Comparison of ENCODE assay signal across 12 cellular contexts in genomic region chr4:69240787-69241186, GRCh38. TPM values are rescaled to one million over a fixed set of nuclear protein-coding genes. Genes with fewer than 3 reads are reported as not detected.
"Had no signal": no experiment of that assay in that cellular context is flagged by ENCODE, and none has a peak within 500 bp of the region (broad histone marks: within the 10 kb centered on the region; RNA-seq: fewer than 3 reads in every experiment).

No MANE protein-coding gene starts in this region.

RNA-seq across cellular contexts. Expression of gene UGT2B11, which starts 26.2 kb away (rescaled TPM):
- total RNA-seq: activated CD4-positive, alpha-beta memory T cell treated with anti-CD3 and anti-CD28 coated beads, Interleukin-2, amount 10 ng/mL, durations not matched to agents 7 days and 5 days; activated CD4-positive, alpha-beta T cell treated with anti-CD3 and anti-CD28 coated beads for 36 hours; activated CD4-positive, alpha-beta T cell treated with anti-CD3 and anti-CD28 coated beads, Interleukin-2, amount 10 ng/mL, durations not matched to agents 7 days and 5 days; activated CD8-positive, alpha-beta memory T cell treated with anti-CD3 and anti-CD28 coated beads, Interleukin-2, amount 10 ng/mL, durations not matched to agents 7 days and 5 days; activated CD8-positive, alpha-beta T cell treated with anti-CD3 and anti-CD28 coated beads, Interleukin-2, amount 10 ng/mL, durations not matched to agents 7 days and 5 days; activated naive CD8-positive, alpha-beta T cell treated with anti-CD3 and anti-CD28 coated beads, Interleukin-2, amount 10 ng/mL, durations not matched to agents 7 days and 5 days; activated T-helper 2 cell treated with anti-CD3 and anti-CD28 coated beads, Interferon-gamma antibody, Interleukin-2, Interleukin-4, amounts not matched to agents 10 μg/mL and 5 μg/mL and 100 μg/mL, durations not matched to agents 14 hours and 24 hours and 36 hours; ascending aorta; bronchial epithelial cell; cardiac muscle cell; WTC11 had no signal
- polyA plus RNA-seq: adipose tissue, cardiac muscle cell had no signal

RNA-seq across cellular contexts. Expression of gene UGT2B28, which starts 39.5 kb away (rescaled TPM):
- total RNA-seq: activated CD4-positive, alpha-beta memory T cell treated with anti-CD3 and anti-CD28 coated beads, Interleukin-2, amount 10 ng/mL, durations not matched to agents 7 days and 5 days; activated CD4-positive, alpha-beta T cell treated with anti-CD3 and anti-CD28 coated beads for 36 hours; activated CD4-positive, alpha-beta T cell treated with anti-CD3 and anti-CD28 coated beads, Interleukin-2, amount 10 ng/mL, durations not matched to agents 7 days and 5 days; activated CD8-positive, alpha-beta memory T cell treated with anti-CD3 and anti-CD28 coated beads, Interleukin-2, amount 10 ng/mL, durations not matched to agents 7 days and 5 days; activated CD8-positive, alpha-beta T cell treated with anti-CD3 and anti-CD28 coated beads, Interleukin-2, amount 10 ng/mL, durations not matched to agents 7 days and 5 days; activated naive CD8-positive, alpha-beta T cell treated with anti-CD3 and anti-CD28 coated beads, Interleukin-2, amount 10 ng/mL, durations not matched to agents 7 days and 5 days; activated T-helper 2 cell treated with anti-CD3 and anti-CD28 coated beads, Interferon-gamma antibody, Interleukin-2, Interleukin-4, amounts not matched to agents 10 μg/mL and 5 μg/mL and 100 μg/mL, durations not matched to agents 14 hours and 24 hours and 36 hours; ascending aorta; bronchial epithelial cell; cardiac muscle cell; WTC11 had no signal
- polyA plus RNA-seq: adipose tissue, cardiac muscle cell had no signal
